Comparison of ENCODE assay signal across 1 cellular context in genomic region chr15:42735382-42736165, GRCh38.
TF ChIP-seq lines count a peak whose summit lies in the region.

No MANE protein-coding gene starts in this region.

TF ChIP-seq in H1, 55 proteins besides CTCF, POLR2A, EP300 and RAD21 (continued from another document):
- TF ChIP-seq NRF1 (IDR thresholded peaks at IDR 0.05; ENCODE audit: low read depth, low read length): no peak
- TF ChIP-seq SRF (IDR thresholded peaks at IDR 0.05; ENCODE audit: low read depth, low read length): no peak
